ENCODE assay signal across 14 cellular contexts in the genomic region with DNA sequence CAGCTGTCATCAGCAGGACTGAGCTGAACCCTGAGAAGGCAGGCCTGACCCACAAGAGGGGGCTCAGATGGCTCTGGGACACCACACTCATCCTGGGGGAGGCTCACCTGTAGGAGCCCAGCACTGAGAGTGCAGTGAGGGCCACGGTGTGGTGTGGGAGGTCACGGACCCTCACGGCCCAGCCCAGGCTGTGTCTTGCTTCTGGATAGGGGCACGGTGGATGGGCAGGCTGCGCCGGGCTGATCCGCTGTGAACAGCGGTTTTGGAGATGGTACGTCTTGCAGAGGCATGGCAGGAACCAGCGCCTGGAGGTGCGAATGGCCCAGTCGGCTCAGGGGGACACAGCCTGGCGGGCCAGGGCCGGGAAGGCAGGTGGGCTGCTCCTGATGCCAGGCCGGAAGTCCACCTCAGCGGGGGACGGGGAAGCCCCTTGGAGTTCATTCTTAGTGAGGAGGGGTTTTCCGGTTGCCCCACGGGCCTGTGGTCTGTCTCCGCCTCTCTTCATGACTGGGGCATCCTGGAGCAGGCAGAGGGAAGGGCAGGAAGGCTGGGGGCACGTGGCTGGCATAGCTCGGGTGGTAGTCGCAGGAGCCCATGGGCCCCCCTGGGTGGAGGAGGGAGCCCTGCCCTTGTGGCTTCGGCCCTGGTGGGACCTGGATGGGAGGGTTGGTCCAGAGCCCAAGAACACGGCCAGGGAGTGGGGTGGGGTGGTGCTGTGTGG.
DNase-seq lines count a peak whose midpoint lies in the region; ATAC-seq and TF ChIP-seq lines count a peak whose summit lies in the region.
"Had no signal": no experiment of that assay in that cellular context is flagged by ENCODE, and none has a peak within 500 bp of the region (broad histone marks: within the 10 kb centered on the region; RNA-seq: fewer than 3 reads in every experiment).

No MANE protein-coding gene starts in this region.

- H3K9me3 ChIP-seq in right atrium auricular region (no peaks in the 10 kb centered on the region), lower lobe of right lung (no peaks in the 10 kb centered on the region), spleen (peaks cover 0 to 6% (median 0%) of the 10 kb centered on the region in 8 donors)
- H3K9me3 ChIP-seq: HAP-1 had no signal

- WGBS in spleen, 5 donors, result 80 to 87% (median 85%) methylated on average over 16 to 25 of the region's 25 CpGs

- ATAC-seq in left cardiac atrium (no peak), lower lobe of right lung (no peak), esophagus mucosa (no peak)
- ATAC-seq: K562 had no signal

- H3K4me1 ChIP-seq in right atrium auricular region (no peaks in the 10 kb centered on the region), lower lobe of right lung (no peaks in the 10 kb centered on the region), spleen (no peaks in the 10 kb centered on the region)
- H3K4me1 ChIP-seq: HAP-1 had no signal

- H3K27ac ChIP-seq in right atrium auricular region, result no peak overlapping the region
- H3K27ac ChIP-seq in lower lobe of right lung, result no peak overlapping the region
- no peak overlapping the region for H3K27ac ChIP-seq in spleen
- H3K27ac ChIP-seq: C4-2B, HL-60 had no signal

- H3K36me3 ChIP-seq in right atrium auricular region (no peaks in the 10 kb centered on the region), lower lobe of right lung (no peaks in the 10 kb centered on the region), spleen (no peaks in the 10 kb centered on the region)
- H3K36me3 ChIP-seq: HAP-1 had no signal

- TF ChIP-seq CTCF in right atrium auricular region (IDR thresholded peaks at IDR 0.05) (no peak), lower lobe of right lung (IDR thresholded peaks at IDR 0.05) (no peak), spleen (IDR thresholded peaks at IDR 0.05 in 8 of 11, conservative IDR thresholded peaks at IDR 0.05 in 3 of 11) (no peak)

- H3K27me3 ChIP-seq in right atrium auricular region, result no peaks in the 10 kb centered on the region
- H3K27me3 ChIP-seq in lower lobe of right lung (ENCODE audit: low read depth), result peaks cover 44% of the 10 kb centered on the region
- peaks cover 0 to 77% (median 27%) of the 10 kb centered on the region in 7 donors for H3K27me3 ChIP-seq in spleen (replicated peaks in 1 of 7)

- intact Hi-C loops in left cardiac atrium (cut with DNase I), result no loop called here
- intact Hi-C loops in lower lobe of right lung (cut with DNase I), result no loop called here
- intact Hi-C loops in spleen (cut with DNase I; ENCODE audit: low total_unique reads), result no loop called here

- peak; percentile 9 for DNase-seq in left cardiac atrium
- no peak for DNase-seq in right atrium auricular region (ENCODE audit: low spot score)
- DNase-seq in lower lobe of right lung, result peak; percentile 42
- peak; percentile 73 for DNase-seq in spleen
- no peak for DNase-seq in NCI-H1417 (lab: John Stamatoyannopoulos, UW)
- DNase-seq in NCI-H345 (lab: John Stamatoyannopoulos, UW), result no peak
- DNase-seq: DMS153, DMS79 treated with DMSO at 0.1 percent for 48 hours, EL had no signal

- no peak for TF ChIP-seq POLR2A in spleen (IDR thresholded peaks at IDR 0.05)

- H3K4me3 ChIP-seq in right atrium auricular region, result no peak overlapping the region
- no peak overlapping the region for H3K4me3 ChIP-seq in lower lobe of right lung
- H3K4me3 ChIP-seq in spleen, result no peak overlapping the region
- H3K4me3 ChIP-seq: HAP-1, K562 had no signal

Comparison
In these comparisons a context has a peak if more than half of its experiments do, and no peak if none do; other contexts are left out.
1. DNase-seq: peak in left cardiac atrium (single experiment), lower lobe of right lung (single experiment) and spleen (single experiment); none in right atrium auricular region (single experiment), NCI-H1417 (0 of 3) and NCI-H345 (single experiment).